In genomic region chr15:82680200-82681102, GRCh38 we compare ENCODE assay signal across 9 cellular contexts. TPM values are rescaled to one million over a fixed set of nuclear protein-coding genes. Genes with fewer than 3 reads are reported as not detected.
DNase-seq lines count a peak whose midpoint lies in the region; ATAC-seq and TF ChIP-seq lines count a peak whose summit lies in the region.
"Had no signal": no experiment of that assay in that cellular context is flagged by ENCODE, and none has a peak within 500 bp of the region (broad histone marks: within the 10 kb centered on the region; RNA-seq: fewer than 3 reads in every experiment).

No MANE protein-coding gene starts in this region.

- no peak overlapping the region for H3K27ac ChIP-seq in A673 (ENCODE audit: low read depth, low read length, poor library complexity, severe bottlenecking)
- H3K27ac ChIP-seq in HUES6 (ENCODE audit: low read depth, low read length), result peak overlapping the region; percentile 73; the same call in 1 of the 2 replicates
- H3K27ac ChIP-seq in ectodermal cell (ENCODE audit: insufficient read depth, low read depth, low read length, poor library complexity, severe bottlenecking), result no peak overlapping the region
- no peak overlapping the region for H3K27ac ChIP-seq in transverse colon

- H3K36me3 ChIP-seq in A673 (ENCODE audit: insufficient read depth, low read length, poor library complexity, severe bottlenecking), result no peaks in the 10 kb centered on the region
- peaks cover 8% of the 10 kb centered on the region; the same call in 1 of the 2 replicates for H3K36me3 ChIP-seq in HUES6 (ENCODE audit: control insufficient read depth, insufficient read depth, low read length)
- no peaks in the 10 kb centered on the region for H3K36me3 ChIP-seq in ectodermal cell (ENCODE audit: control insufficient read depth, insufficient read depth, low read length)
- no peaks in the 10 kb centered on the region for H3K36me3 ChIP-seq in transverse colon

- intact Hi-C loops in A673 (cut with micrococcal nuclease; ENCODE audit: unreplicated experiment), result no loop called here
- intact Hi-C loops in transverse colon (cut with DNase I; ENCODE audit: low total_unique reads), result no loop called here

- TF ChIP-seq CTCF in A673 (conservative IDR thresholded peaks at IDR 0.05; ENCODE audit: low read depth, low read length) (0 out of 2 replicates have a peak, but pooled peaks have one; percentile 13), omental fat pad (IDR thresholded peaks at IDR 0.05) (no peak), transverse colon (IDR thresholded peaks at IDR 0.05) (peak in 1 of 5 experiments; percentile 9)

- TF ChIP-seq POLR2A in transverse colon (IDR thresholded peaks at IDR 0.05), result peak; percentile 31

- DNase-seq in A673 (ENCODE audit: low spot score) (peak; percentile 9), omental fat pad (ENCODE audit: low spot score) (no peak), transverse colon (peak; percentile 72), EL (no peak)
- DNase-seq in activated CD4-positive, alpha-beta T cell treated with anti-CD3 and anti-CD28 coated beads for 24 hours (ENCODE audit: low read depth in 2 of 2), result peak; percentile 55 to 63

- H3K9me3 ChIP-seq in A673 (ENCODE audit: low read depth, low read length, poor library complexity, severe bottlenecking) (no peaks in the 10 kb centered on the region), HUES6 (ENCODE audit: control insufficient read depth, insufficient read depth, low read depth, low read length) (no peaks in the 10 kb centered on the region), ectodermal cell (ENCODE audit: control insufficient read depth, low read length) (no peaks in the 10 kb centered on the region), transverse colon (no peaks in the 10 kb centered on the region)

- in situ Hi-C loops in transverse colon (cut with MboI; ENCODE audit: low pct_ligation_motif_present in 1 of 4, low pct_unique_long_range_greater_than_20kb in 1 of 4, low sequenced_read_pairs in 3 of 4), result no loop called here

- ATAC-seq in GM19372 (IDR thresholded peaks at IDR 0.05; ENCODE audit: low read depth, unreplicated experiment) (peak; percentile 72), omental fat pad (ENCODE audit: low FRiP score) (peak; percentile 77)

- CTCF ChIA-PET in A673 (lab: Charles Lee), result no interaction called here

- TF ChIP-seq EP300 in transverse colon (IDR thresholded peaks at IDR 0.05; ENCODE audit: low read depth), result no peak

- H3K4me3 ChIP-seq in A673 (ENCODE audit: low read depth, low read length, poor library complexity, severe bottlenecking), result peak overlapping the region; percentile 41
- peak overlapping the region; percentile 81 for H3K4me3 ChIP-seq in HUES6 (ENCODE audit: low read depth, low read length)
- peak overlapping the region; percentile 40 for H3K4me3 ChIP-seq in ectodermal cell (ENCODE audit: insufficient read depth, low read depth, low read length)
- H3K4me3 ChIP-seq in transverse colon, result peak overlapping the region; percentile 14 to 57 (median 38)

- no TSS peak for BruUV-seq in A673 (replicated peaks; lab: Mats Ljungman, UMichigan)

- H3K27me3 ChIP-seq in A673 (replicated peaks; ENCODE audit: insufficient read depth, low read depth, low read length, poor library complexity) (peaks cover 11% of the 10 kb centered on the region), HUES6 (ENCODE audit: control insufficient read depth, insufficient read depth, low read length) (peaks cover 18% of the 10 kb centered on the region), ectodermal cell (ENCODE audit: control insufficient read depth, insufficient read depth, low read length, poor library complexity, severe bottlenecking) (peaks cover 52% of the 10 kb centered on the region), transverse colon (peaks cover 29% of the 10 kb centered on the region)

- 3 to 5% methylated on average over 76 of the region's 76 CpGs for WGBS in ectodermal cell, 2 experiments
- 9% methylated on average over 60 of the region's 76 CpGs; no CpG with 5 or more reads in 1 of the 2 donors for WGBS in transverse colon (ENCODE audit: low coverage in 1 of 2), 2 donors

- H3K9ac ChIP-seq in HUES6 (ENCODE audit: low read length), result peak overlapping the region; percentile 78

- H3K4me1 ChIP-seq in A673 (ENCODE audit: insufficient read depth, low read length, poor library complexity, severe bottlenecking) (no peaks in the 10 kb centered on the region), HUES6 (ENCODE audit: control insufficient read depth, insufficient read depth, low read length) (peaks cover 12% of the 10 kb centered on the region), ectodermal cell (ENCODE audit: control insufficient read depth, insufficient read depth, low read length) (no peaks in the 10 kb centered on the region), transverse colon (peaks cover 0 to 10% (median 9%) of the 10 kb centered on the region in 4 donors)

- POLR2A ChIA-PET in A673 (lab: Charles Lee; ENCODE audit: low non-redundant PET), result interaction anchor here (0.6 kb wide), 1 partner anchor 10 kb away, joined by 3 read pairs; no protein-coding TSS in a partner anchor

RNA-seq across cellular contexts. Expression of gene AP3B2, which starts 29.2 kb away (rescaled TPM):
- total RNA-seq in A673 (2021), result 19.0 and 22.0 TPM in 2 replicates
- 1.1 TPM for polyA plus RNA-seq in ectodermal cell (2013, experiment 1 of 4)
- 1.4 TPM for polyA plus RNA-seq in ectodermal cell (2013, experiment 2 of 4)
- 4.3 TPM for polyA plus RNA-seq in ectodermal cell (2013, experiment 3 of 4)
- polyA plus RNA-seq in ectodermal cell (2013, experiment 4 of 4), result 2.1 TPM
- total RNA-seq in omental fat pad, result 1 to 10 TPM in 3 of 4 donors, under 1 TPM in 1; 0.31 to 7.6 (median 1.4) TPM
- total RNA-seq in transverse colon, result 10 to 100 TPM in 1 of 4 donors, 1 to 10 TPM in 2, not detected in 1; 1.7 to 36.8 (median 2.2) TPM
- total RNA-seq: lung microvascular endothelial cell had no signal

RNA-seq across cellular contexts. Expression of gene CPEB1, which starts 33.3 kb away (rescaled TPM):
- 0.15 TPM in 1 of 2 replicates, not detected in the other for total RNA-seq in A673 (2021)
- polyA plus RNA-seq in ectodermal cell (2013, experiment 1 of 4), result 4.7 TPM
- 5.7 TPM for polyA plus RNA-seq in ectodermal cell (2013, experiment 2 of 4)
- polyA plus RNA-seq in ectodermal cell (2013, experiment 3 of 4), result 3.2 TPM
- 5.3 TPM for polyA plus RNA-seq in ectodermal cell (2013, experiment 4 of 4)
- 1 to 10 TPM; 1.3 to 5.0 (median 3.8) TPM for total RNA-seq in omental fat pad
- total RNA-seq in transverse colon, result 1 to 10 TPM in 3 of 4 donors, not detected in 1; 3.7 to 5.6 (median 3.8) TPM

Comparison
In these comparisons a context has a peak if more than half of its experiments do, and no peak if none do; other contexts are left out.
1. DNase-seq: peak in A673 (single experiment), activated CD4-positive, alpha-beta T cell treated with anti-CD3 and anti-CD28 coated beads for 24 hours (2 of 2) and transverse colon (single experiment); none in omental fat pad (single experiment) and EL (single experiment).
2. Peak in every context shown above with its lines, with median percentiles within 50 percentile points of each other: H3K4me3 ChIP-seq.